In the genomic region with DNA sequence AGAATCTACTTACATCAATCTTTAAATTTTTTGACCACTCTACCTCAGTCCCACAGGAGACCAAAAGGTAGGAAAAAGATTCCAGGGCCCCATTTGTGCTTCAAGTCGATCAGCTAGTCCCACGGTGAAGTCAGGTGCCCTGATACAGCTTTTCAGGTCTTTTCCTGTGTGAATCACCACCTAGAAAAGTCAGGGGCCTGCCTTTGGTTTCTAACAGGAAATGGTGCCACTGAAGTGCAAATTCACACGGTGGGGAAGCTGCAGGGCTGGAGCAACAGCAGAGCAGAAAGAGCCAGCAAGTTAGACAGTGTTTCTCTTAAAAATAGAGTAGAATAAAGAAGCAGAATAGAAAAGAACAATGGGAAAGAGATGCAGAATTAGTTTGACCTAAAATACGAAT, we compare ENCODE assay signal across 8 cellular contexts.
DNase-seq lines count a peak whose midpoint lies in the region; ATAC-seq and TF ChIP-seq lines count a peak whose summit lies in the region.

No MANE protein-coding gene starts in this region.

- ATAC-seq in GM18867 (IDR thresholded peaks at IDR 0.05; ENCODE audit: unreplicated experiment) (peak; percentile 93), HG02981 (IDR thresholded peaks at IDR 0.05; ENCODE audit: unreplicated experiment) (peak; percentile 90)

- H3K4me3 ChIP-seq in brain microvascular endothelial cell (ENCODE audit: low read depth, low read length) = no peak overlapping the region

- in situ Hi-C loops in brain microvascular endothelial cell (cut with HindIII; ENCODE audit: low pct_ligation_motif_present, low sequenced_read_pairs) = no loop called here

- no peak for TF ChIP-seq CTCF in brain microvascular endothelial cell (IDR thresholded peaks at IDR 0.05; ENCODE audit: low read depth, low read length, missing control alignments)

- DNase-seq in T-helper 2 cell (peak; percentile 10 to 83 (median 53)), brain microvascular endothelial cell (peak; percentile 41), GDM1 (lab: John Stamatoyannopoulos, UW) (no peak), NCI-H510A treated with DMSO at 0.1 percent for 48 hours (lab: John Stamatoyannopoulos, UW) (no peak), SKM-1 treated with dmso at 0.1 percent for 144 hours (lab: John Stamatoyannopoulos, UW; ENCODE audit: unreplicated experiment) (no peak)
- DNase-seq in stimulated activated CD4-positive, alpha-beta T cell treated with anti-CD3 and anti-CD28 coated beads, Interleukin-15, amount 100 ng/mL, for 48 hours (ENCODE audit: low read depth in 2 of 2) = peak; percentile 43 to 49

- H3K27me3 ChIP-seq in brain microvascular endothelial cell (replicated peaks) = no peaks in the 10 kb centered on the region

- H3K27ac ChIP-seq in brain microvascular endothelial cell = no peak overlapping the region

- H3K36me3 ChIP-seq in brain microvascular endothelial cell (replicated peaks) = no peaks in the 10 kb centered on the region

Comparison
In these comparisons a context has a peak if more than half of its experiments do, and no peak if none do; other contexts are left out.
1. DNase-seq: peak in T-helper 2 cell (5 of 5), brain microvascular endothelial cell (single experiment) and stimulated activated CD4-positive, alpha-beta T cell treated with anti-CD3 and anti-CD28 coated beads, Interleukin-15, amount 100 ng/mL, for 48 hours (2 of 2); none in GDM1 (single experiment), NCI-H510A treated with DMSO at 0.1 percent for 48 hours (single experiment) and SKM-1 treated with dmso at 0.1 percent for 144 hours (single experiment).